In genomic region chr7:65820287-65820950, GRCh38 we compare ENCODE assay signal across 21 cellular contexts. TPM values are rescaled to one million over a fixed set of nuclear protein-coding genes. Genes with fewer than 3 reads are reported as not detected.
DNase-seq lines count a peak whose midpoint lies in the region; ATAC-seq and TF ChIP-seq lines count a peak whose summit lies in the region.
"Had no signal": no experiment of that assay in that cellular context is flagged by ENCODE, and none has a peak within 500 bp of the region (broad histone marks: within the 10 kb centered on the region; RNA-seq: fewer than 3 reads in every experiment).

No MANE protein-coding gene starts in this region.

- DNase-seq in GM10266 (ENCODE audit: extremely low spot score): no peak
- peak; percentile 19 for DNase-seq in amniotic epithelial cell (ENCODE audit: low read depth)
- peak; percentile 20 for DNase-seq in fibroblast of pulmonary artery (ENCODE audit: low read depth)
- DNase-seq in NCI-H2196 treated with DMSO at 0.1 percent for 48 hours (lab: John Stamatoyannopoulos, UW; ENCODE audit: unreplicated experiment): no peak
- no peak for DNase-seq in esophagus squamous epithelium (lab: John Stamatoyannopoulos, UW)
- DNase-seq in left lobe of liver (ENCODE audit: low spot score): no peak
- DNase-seq: activated CD4-positive, alpha-beta T cell treated with anti-CD3 and anti-CD28 coated beads for 48 hours; activated naive CD8-positive, alpha-beta T cell treated with anti-CD3 and anti-CD28 coated beads for 36 hours; body of pancreas; CD4-positive, alpha-beta memory T cell; cortex of kidney; foreskin melanocyte; hippocampal formation; IMR-90; MM.1S; NCI-H187 treated with DMSO at 0.1 percent for 48 hours; NCI-H345; right cardiac atrium; upper lobe of right lung had no signal

- no peak for TF ChIP-seq RAD21 in Ishikawa (IDR thresholded peaks at IDR 0.05; ENCODE audit: low read depth)

- no peak for TF ChIP-seq POLR2A in esophagus squamous epithelium (IDR thresholded peaks at IDR 0.05)

- H3K4me1 ChIP-seq in esophagus squamous epithelium: no peaks in the 10 kb centered on the region
- H3K4me1 ChIP-seq: body of pancreas, upper lobe of right lung had no signal

- WGBS in esophagus squamous epithelium, 2 donors: 38% methylated on average over 4 of the region's 4 CpGs

- H3K36me3 ChIP-seq in esophagus squamous epithelium: no peaks in the 10 kb centered on the region
- H3K36me3 ChIP-seq: upper lobe of right lung had no signal

- ATAC-seq in GM18870 (IDR thresholded peaks at IDR 0.05; ENCODE audit: unreplicated experiment) (no peak), left lobe of liver (no peak)
- ATAC-seq: body of pancreas, right cardiac atrium, upper lobe of right lung had no signal

- no peaks in the 10 kb centered on the region for H3K27me3 ChIP-seq in esophagus squamous epithelium
- H3K27me3 ChIP-seq: body of pancreas, upper lobe of right lung had no signal

- no peak for TF ChIP-seq EP300 in Ishikawa (IDR thresholded peaks at IDR 0.05; ENCODE audit: borderline replicate concordance)

- no peaks in the 10 kb centered on the region for H3K9me3 ChIP-seq in esophagus squamous epithelium
- H3K9me3 ChIP-seq: body of pancreas, upper lobe of right lung had no signal

- H3K4me3 ChIP-seq in fibroblast of pulmonary artery (replicated peaks; ENCODE audit: low read depth, low read length) (no peak overlapping the region), esophagus squamous epithelium (no peak overlapping the region)
- H3K4me3 ChIP-seq: body of pancreas, upper lobe of right lung had no signal

- no peak overlapping the region for H3K27ac ChIP-seq in esophagus squamous epithelium
- H3K27ac ChIP-seq: body of pancreas, upper lobe of right lung had no signal

- intact Hi-C loops in esophagus squamous epithelium (cut with DNase I): no loop called here

- TF ChIP-seq CTCF in GM10266 (IDR thresholded peaks at IDR 0.05; ENCODE audit: control insufficient read depth, insufficient read depth, low read depth, missing control alignments) (peak; percentile 4), fibroblast of pulmonary artery (IDR thresholded peaks at IDR 0.05; ENCODE audit: low read length, missing control alignments) (no peak), esophagus squamous epithelium (IDR thresholded peaks at IDR 0.05) (no peak)

TF ChIP-seq in Ishikawa, 13 proteins besides CTCF, POLR2A, EP300 and RAD21:
- TF ChIP-seq ZBTB7A (IDR thresholded peaks at IDR 0.05; ENCODE audit: low read depth) (no peak), REST (IDR thresholded peaks at IDR 0.05; ENCODE audit: low read depth) (peak; percentile 84)

RNA-seq across cellular contexts. Expression of gene VKORC1L1, which starts 52.5 kb away (rescaled TPM):
- total RNA-seq in esophagus squamous epithelium: 10 to 100 TPM in 3 of 4 donors, 1 to 10 TPM in 1; 7.2 to 18.5 (median 11.2) TPM
- total RNA-seq in left lobe of liver: 17.7 TPM

Comparison
In these comparisons a context has a peak if more than half of its experiments do, and no peak if none do; other contexts are left out.
1. DNase-seq: peak in amniotic epithelial cell (single experiment) and fibroblast of pulmonary artery (single experiment); none in GM10266 (single experiment), NCI-H2196 treated with DMSO at 0.1 percent for 48 hours (single experiment), esophagus squamous epithelium (single experiment) and left lobe of liver (single experiment).